1 cellular context compared by ENCODE assay signal in the genomic region with DNA sequence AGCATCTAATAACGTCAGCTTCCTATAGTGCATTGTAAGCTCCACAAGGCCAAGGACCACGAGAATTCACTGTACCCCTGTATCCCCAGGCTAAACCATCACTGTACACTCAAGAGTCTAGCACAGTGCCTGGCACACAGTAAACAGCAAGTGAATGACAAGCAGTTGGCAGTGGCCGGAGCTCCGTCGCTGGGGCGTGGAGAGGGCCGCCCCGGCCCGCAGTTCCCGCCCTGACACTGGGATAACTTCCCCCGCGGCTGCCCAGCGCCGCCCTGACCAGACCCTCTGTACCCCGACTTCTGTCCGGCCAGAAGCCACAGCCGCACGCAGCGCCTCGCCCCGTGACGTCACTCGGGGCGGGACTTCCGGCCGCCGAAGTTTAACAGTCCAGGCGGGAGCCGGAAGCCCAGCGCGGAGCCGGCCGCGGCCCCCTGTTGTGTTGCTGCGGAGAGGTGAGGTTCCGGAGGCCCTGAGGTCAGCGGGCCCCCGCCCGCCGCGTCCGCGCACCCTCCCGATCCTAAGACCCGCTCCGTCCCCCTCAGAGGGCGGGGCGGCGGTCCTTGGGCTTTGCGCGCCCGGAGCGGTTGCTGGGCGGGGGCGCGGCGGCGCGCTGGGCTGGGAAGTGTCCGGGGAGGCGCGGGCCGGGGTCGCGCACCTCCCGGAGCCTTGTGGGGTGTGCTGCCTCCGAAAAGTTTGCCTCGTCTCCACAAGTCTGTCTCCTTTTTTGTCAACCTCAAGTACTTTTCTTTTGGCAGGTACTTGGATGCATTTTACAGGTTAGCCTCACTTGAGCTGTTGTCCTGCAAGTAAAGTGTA.
TF ChIP-seq lines count a peak whose summit lies in the region.

A gene with protein sequence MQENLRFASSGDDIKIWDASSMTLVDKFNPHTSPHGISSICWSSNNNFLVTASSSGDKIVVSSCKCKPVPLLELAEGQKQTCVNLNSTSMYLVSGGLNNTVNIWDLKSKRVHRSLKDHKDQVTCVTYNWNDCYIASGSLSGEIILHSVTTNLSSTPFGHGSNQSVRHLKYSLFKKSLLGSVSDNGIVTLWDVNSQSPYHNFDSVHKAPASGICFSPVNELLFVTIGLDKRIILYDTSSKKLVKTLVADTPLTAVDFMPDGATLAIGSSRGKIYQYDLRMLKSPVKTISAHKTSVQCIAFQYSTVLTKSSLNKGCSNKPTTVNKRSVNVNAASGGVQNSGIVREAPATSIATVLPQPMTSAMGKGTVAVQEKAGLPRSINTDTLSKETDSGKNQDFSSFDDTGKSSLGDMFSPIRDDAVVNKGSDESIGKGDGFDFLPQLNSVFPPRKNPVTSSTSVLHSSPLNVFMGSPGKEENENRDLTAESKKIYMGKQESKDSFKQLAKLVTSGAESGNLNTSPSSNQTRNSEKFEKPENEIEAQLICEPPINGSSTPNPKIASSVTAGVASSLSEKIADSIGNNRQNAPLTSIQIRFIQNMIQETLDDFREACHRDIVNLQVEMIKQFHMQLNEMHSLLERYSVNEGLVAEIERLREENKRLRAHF (plus strand): TSS at position 409 of the 816 bp plus-strand sequence. CDS start 2,503 bp downstream, outside the sequence.

TF ChIP-seq in K562, 482 proteins besides CTCF, POLR2A, EP300 and RAD21 (continued from another document and continues in another):
- TF ChIP-seq, protein P1, sequence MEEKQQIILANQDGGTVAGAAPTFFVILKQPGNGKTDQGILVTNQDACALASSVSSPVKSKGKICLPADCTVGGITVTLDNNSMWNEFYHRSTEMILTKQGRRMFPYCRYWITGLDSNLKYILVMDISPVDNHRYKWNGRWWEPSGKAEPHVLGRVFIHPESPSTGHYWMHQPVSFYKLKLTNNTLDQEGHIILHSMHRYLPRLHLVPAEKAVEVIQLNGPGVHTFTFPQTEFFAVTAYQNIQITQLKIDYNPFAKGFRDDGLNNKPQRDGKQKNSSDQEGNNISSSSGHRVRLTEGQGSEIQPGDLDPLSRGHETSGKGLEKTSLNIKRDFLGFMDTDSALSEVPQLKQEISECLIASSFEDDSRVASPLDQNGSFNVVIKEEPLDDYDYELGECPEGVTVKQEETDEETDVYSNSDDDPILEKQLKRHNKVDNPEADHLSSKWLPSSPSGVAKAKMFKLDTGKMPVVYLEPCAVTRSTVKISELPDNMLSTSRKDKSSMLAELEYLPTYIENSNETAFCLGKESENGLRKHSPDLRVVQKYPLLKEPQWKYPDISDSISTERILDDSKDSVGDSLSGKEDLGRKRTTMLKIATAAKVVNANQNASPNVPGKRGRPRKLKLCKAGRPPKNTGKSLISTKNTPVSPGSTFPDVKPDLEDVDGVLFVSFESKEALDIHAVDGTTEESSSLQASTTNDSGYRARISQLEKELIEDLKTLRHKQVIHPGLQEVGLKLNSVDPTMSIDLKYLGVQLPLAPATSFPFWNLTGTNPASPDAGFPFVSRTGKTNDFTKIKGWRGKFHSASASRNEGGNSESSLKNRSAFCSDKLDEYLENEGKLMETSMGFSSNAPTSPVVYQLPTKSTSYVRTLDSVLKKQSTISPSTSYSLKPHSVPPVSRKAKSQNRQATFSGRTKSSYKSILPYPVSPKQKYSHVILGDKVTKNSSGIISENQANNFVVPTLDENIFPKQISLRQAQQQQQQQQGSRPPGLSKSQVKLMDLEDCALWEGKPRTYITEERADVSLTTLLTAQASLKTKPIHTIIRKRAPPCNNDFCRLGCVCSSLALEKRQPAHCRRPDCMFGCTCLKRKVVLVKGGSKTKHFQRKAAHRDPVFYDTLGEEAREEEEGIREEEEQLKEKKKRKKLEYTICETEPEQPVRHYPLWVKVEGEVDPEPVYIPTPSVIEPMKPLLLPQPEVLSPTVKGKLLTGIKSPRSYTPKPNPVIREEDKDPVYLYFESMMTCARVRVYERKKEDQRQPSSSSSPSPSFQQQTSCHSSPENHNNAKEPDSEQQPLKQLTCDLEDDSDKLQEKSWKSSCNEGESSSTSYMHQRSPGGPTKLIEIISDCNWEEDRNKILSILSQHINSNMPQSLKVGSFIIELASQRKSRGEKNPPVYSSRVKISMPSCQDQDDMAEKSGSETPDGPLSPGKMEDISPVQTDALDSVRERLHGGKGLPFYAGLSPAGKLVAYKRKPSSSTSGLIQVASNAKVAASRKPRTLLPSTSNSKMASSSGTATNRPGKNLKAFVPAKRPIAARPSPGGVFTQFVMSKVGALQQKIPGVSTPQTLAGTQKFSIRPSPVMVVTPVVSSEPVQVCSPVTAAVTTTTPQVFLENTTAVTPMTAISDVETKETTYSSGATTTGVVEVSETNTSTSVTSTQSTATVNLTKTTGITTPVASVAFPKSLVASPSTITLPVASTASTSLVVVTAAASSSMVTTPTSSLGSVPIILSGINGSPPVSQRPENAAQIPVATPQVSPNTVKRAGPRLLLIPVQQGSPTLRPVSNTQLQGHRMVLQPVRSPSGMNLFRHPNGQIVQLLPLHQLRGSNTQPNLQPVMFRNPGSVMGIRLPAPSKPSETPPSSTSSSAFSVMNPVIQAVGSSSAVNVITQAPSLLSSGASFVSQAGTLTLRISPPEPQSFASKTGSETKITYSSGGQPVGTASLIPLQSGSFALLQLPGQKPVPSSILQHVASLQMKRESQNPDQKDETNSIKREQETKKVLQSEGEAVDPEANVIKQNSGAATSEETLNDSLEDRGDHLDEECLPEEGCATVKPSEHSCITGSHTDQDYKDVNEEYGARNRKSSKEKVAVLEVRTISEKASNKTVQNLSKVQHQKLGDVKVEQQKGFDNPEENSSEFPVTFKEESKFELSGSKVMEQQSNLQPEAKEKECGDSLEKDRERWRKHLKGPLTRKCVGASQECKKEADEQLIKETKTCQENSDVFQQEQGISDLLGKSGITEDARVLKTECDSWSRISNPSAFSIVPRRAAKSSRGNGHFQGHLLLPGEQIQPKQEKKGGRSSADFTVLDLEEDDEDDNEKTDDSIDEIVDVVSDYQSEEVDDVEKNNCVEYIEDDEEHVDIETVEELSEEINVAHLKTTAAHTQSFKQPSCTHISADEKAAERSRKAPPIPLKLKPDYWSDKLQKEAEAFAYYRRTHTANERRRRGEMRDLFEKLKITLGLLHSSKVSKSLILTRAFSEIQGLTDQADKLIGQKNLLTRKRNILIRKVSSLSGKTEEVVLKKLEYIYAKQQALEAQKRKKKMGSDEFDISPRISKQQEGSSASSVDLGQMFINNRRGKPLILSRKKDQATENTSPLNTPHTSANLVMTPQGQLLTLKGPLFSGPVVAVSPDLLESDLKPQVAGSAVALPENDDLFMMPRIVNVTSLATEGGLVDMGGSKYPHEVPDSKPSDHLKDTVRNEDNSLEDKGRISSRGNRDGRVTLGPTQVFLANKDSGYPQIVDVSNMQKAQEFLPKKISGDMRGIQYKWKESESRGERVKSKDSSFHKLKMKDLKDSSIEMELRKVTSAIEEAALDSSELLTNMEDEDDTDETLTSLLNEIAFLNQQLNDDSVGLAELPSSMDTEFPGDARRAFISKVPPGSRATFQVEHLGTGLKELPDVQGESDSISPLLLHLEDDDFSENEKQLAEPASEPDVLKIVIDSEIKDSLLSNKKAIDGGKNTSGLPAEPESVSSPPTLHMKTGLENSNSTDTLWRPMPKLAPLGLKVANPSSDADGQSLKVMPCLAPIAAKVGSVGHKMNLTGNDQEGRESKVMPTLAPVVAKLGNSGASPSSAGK (IDR thresholded peaks at IDR 0.05) = no peak
- TF ChIP-seq SMAD4 (CRISPR knock-in tag; conservative IDR thresholded peaks at IDR 0.05) = peak; percentile 54
- TF ChIP-seq, protein P2, sequence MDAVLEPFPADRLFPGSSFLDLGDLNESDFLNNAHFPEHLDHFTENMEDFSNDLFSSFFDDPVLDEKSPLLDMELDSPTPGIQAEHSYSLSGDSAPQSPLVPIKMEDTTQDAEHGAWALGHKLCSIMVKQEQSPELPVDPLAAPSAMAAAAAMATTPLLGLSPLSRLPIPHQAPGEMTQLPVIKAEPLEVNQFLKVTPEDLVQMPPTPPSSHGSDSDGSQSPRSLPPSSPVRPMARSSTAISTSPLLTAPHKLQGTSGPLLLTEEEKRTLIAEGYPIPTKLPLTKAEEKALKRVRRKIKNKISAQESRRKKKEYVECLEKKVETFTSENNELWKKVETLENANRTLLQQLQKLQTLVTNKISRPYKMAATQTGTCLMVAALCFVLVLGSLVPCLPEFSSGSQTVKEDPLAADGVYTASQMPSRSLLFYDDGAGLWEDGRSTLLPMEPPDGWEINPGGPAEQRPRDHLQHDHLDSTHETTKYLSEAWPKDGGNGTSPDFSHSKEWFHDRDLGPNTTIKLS (IDR thresholded peaks at IDR 0.05; ENCODE audit: borderline replicate concordance, low read depth) = no peak
- TF ChIP-seq, protein P3, sequence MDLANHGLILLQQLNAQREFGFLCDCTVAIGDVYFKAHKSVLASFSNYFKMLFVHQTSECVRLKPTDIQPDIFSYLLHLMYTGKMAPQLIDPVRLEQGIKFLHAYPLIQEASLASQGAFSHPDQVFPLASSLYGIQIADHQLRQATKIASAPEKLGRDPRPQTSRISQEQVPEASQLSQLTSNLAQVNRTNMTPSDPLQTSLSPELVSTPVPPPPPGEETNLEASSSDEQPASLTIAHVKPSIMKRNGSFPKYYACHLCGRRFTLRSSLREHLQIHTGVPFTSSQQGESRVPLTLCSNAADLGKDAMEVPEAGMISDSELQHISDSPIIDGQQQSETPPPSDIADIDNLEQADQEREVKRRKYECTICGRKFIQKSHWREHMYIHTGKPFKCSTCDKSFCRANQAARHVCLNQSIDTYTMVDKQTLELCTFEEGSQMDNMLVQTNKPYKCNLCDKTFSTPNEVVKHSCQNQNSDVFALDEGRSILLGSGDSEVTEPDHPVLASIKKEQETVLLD (IDR thresholded peaks at IDR 0.05) = no peak
- TF ChIP-seq, protein P4, sequence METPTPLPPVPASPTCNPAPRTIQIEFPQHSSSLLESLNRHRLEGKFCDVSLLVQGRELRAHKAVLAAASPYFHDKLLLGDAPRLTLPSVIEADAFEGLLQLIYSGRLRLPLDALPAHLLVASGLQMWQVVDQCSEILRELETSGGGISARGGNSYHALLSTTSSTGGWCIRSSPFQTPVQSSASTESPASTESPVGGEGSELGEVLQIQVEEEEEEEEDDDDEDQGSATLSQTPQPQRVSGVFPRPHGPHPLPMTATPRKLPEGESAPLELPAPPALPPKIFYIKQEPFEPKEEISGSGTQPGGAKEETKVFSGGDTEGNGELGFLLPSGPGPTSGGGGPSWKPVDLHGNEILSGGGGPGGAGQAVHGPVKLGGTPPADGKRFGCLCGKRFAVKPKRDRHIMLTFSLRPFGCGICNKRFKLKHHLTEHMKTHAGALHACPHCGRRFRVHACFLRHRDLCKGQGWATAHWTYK (CRISPR knock-in tag; IDR thresholded peaks at IDR 0.05) = peak; percentile 63; the same call in 1 of the 2 replicates
- peak; percentile 70; the same call in 1 of the 2 replicates for TF ChIP-seq MBD2 (IDR thresholded peaks at IDR 0.05; ENCODE audit: borderline replicate concordance, low read depth)
- TF ChIP-seq GATA2 (CRISPR knock-in tag; IDR thresholded peaks at IDR 0.05) = no peak
- no peak for TF ChIP-seq ZBTB8A (IDR thresholded peaks at IDR 0.05; ENCODE audit: partially characterized antibody)
- TF ChIP-seq TBP (optimal IDR thresholded peaks at IDR 0.05; ENCODE audit: low read depth, low read length) = peak; percentile 54
- TF ChIP-seq, protein P5, sequence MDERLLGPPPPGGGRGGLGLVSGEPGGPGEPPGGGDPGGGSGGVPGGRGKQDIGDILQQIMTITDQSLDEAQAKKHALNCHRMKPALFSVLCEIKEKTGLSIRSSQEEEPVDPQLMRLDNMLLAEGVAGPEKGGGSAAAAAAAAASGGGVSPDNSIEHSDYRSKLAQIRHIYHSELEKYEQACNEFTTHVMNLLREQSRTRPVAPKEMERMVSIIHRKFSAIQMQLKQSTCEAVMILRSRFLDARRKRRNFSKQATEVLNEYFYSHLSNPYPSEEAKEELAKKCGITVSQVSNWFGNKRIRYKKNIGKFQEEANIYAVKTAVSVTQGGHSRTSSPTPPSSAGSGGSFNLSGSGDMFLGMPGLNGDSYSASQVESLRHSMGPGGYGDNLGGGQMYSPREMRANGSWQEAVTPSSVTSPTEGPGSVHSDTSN (CRISPR knock-in tag; IDR thresholded peaks at IDR 0.05; ENCODE audit: low read depth) = no peak
- TF ChIP-seq, protein P5 (tag; conservative IDR thresholded peaks at IDR 0.05; ENCODE audit: low read depth) = peak; percentile 72
- no peak for TF ChIP-seq ZZZ3 (IDR thresholded peaks at IDR 0.05)
- TF ChIP-seq, protein P6, sequence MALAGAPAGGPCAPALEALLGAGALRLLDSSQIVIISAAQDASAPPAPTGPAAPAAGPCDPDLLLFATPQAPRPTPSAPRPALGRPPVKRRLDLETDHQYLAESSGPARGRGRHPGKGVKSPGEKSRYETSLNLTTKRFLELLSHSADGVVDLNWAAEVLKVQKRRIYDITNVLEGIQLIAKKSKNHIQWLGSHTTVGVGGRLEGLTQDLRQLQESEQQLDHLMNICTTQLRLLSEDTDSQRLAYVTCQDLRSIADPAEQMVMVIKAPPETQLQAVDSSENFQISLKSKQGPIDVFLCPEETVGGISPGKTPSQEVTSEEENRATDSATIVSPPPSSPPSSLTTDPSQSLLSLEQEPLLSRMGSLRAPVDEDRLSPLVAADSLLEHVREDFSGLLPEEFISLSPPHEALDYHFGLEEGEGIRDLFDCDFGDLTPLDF (CRISPR knock-in tag; IDR thresholded peaks at IDR 0.05) = no peak
- TF ChIP-seq NFIC (IDR thresholded peaks at IDR 0.05) = no peak
- peak in 1 of 2 experiments; percentile 68; a peak in 1 of 4 replicates for TF ChIP-seq KDM4B (IDR thresholded peaks at IDR 0.05; ENCODE audit: borderline replicate concordance in 2 of 2, low read depth in 1 of 2)
- no peak for TF ChIP-seq NUFIP1 (IDR thresholded peaks at IDR 0.05; ENCODE audit: partially characterized antibody)
- no peak for TF ChIP-seq SRSF9 (IDR thresholded peaks at IDR 0.05; ENCODE audit: borderline replicate concordance, low read depth, low read length)
- TF ChIP-seq ZNF699 (CRISPR knock-in tag; IDR thresholded peaks at IDR 0.05; ENCODE audit: insufficient replicate concordance) = no peak
- no peak for TF ChIP-seq FOXK1 (CRISPR knock-in tag; IDR thresholded peaks at IDR 0.05; ENCODE audit: borderline replicate concordance)
- no peak for TF ChIP-seq ZNF830 (CRISPR knock-in tag; IDR thresholded peaks at IDR 0.05)
- 0 out of 4 replicates have a peak, but pooled peaks of 1 of the 2 experiments have one; percentile 18 for TF ChIP-seq FOXK2 (conservative IDR thresholded peaks at IDR 0.05 in 1 of 2, IDR thresholded peaks at IDR 0.05 in 1 of 2; ENCODE audit: low read depth in 2 of 2)
- TF ChIP-seq RBM15 (IDR thresholded peaks at IDR 0.05; ENCODE audit: insufficient read depth, low read length) = no peak
- no peak for TF ChIP-seq NR3C1 (CRISPR knock-in tag; IDR thresholded peaks at IDR 0.05)
- TF ChIP-seq BRF1 (IDR thresholded peaks at IDR 0.05; ENCODE audit: borderline replicate concordance, extremely low read depth, insufficient read length) = no peak
- TF ChIP-seq, protein P7, sequence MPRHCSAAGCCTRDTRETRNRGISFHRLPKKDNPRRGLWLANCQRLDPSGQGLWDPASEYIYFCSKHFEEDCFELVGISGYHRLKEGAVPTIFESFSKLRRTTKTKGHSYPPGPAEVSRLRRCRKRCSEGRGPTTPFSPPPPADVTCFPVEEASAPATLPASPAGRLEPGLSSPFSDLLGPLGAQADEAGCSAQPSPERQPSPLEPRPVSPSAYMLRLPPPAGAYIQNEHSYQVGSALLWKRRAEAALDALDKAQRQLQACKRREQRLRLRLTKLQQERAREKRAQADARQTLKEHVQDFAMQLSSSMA (CRISPR knock-in tag; IDR thresholded peaks at IDR 0.05) = no peak
- TF ChIP-seq MCM3 (IDR thresholded peaks at IDR 0.05) = no peak
- TF ChIP-seq IFI16 (CRISPR knock-in tag; IDR thresholded peaks at IDR 0.05) = no peak
- peak; percentile 85 for TF ChIP-seq ETV1 (tag; conservative IDR thresholded peaks at IDR 0.05; ENCODE audit: low read depth)
- TF ChIP-seq XRCC5 (IDR thresholded peaks at IDR 0.05; ENCODE audit: low read depth, low read length) = 0 out of 2 replicates have a peak, but pooled peaks have one; percentile 10
